In the genomic region with DNA sequence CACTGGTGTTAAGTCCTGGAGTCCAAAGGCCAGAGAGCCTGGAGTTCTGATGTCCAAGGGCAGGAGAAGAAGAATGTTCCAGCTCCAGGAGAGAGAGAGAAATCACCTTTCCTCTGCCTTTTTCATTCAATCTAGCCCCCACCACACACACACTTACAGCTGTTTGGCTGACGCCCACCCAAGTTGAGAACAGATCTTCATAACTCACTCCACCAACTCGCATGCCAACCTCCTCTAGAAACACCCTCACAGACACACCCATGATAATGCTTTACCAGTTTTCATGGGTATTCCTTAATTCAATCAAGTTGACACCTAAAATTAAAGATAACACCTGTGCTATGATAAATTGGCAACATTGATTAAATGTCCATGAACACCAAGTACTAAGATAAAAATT, we compare ENCODE assay signal across 11 cellular contexts. TPM values are rescaled to one million over a fixed set of nuclear protein-coding genes. Genes with fewer than 3 reads are reported as not detected.
"Had no signal": no experiment of that assay in that cellular context is flagged by ENCODE, and none has a peak within 500 bp of the region (broad histone marks: within the 10 kb centered on the region; RNA-seq: fewer than 3 reads in every experiment).

No MANE protein-coding gene starts in this region.

- H3K4me3 ChIP-seq: GM23248, GM23338, HAP-1 had no signal

- H3K4me1 ChIP-seq: HAP-1 had no signal

- DNase-seq: GM23248, GOT3, H7, H9, HCEC 1CT, HFFc6 had no signal

- ATAC-seq: GM23338, HCT116 had no signal

- H3K27ac ChIP-seq: GM23248 had no signal

- FAIRE-seq: H1, H54 had no signal

- H3K9me3 ChIP-seq: HAP-1 had no signal

- H3K4me2 ChIP-seq: GM23338 had no signal

RNA-seq across cellular contexts. Expression of gene MNDA, which starts 42.0 kb away (rescaled TPM):
- polyA plus RNA-seq: GM23248, GM23338, H1 had no signal

RNA-seq across cellular contexts. Expression of gene PYHIN1, which starts 58.2 kb away (rescaled TPM):
- polyA plus RNA-seq: GM23248, GM23338, H1 had no signal
